ENCODE assay signal across 1 cellular context in genomic region chr11:911031-911889, GRCh38.
TF ChIP-seq lines count a peak whose summit lies in the region.

No MANE protein-coding gene starts in this region.

TF ChIP-seq in K562, 482 proteins besides CTCF, POLR2A, EP300 and RAD21 (continued from another document):
- no peak for TF ChIP-seq CHD7 (IDR thresholded peaks at IDR 0.05; ENCODE audit: low read depth, low read length)
- TF ChIP-seq GTF2E2 (tag; IDR thresholded peaks at IDR 0.05), result peak; percentile 81
TF ChIP-seq in K562: peak in this region for 77.
